25 cellular contexts compared by ENCODE assay signal in the genomic region with DNA sequence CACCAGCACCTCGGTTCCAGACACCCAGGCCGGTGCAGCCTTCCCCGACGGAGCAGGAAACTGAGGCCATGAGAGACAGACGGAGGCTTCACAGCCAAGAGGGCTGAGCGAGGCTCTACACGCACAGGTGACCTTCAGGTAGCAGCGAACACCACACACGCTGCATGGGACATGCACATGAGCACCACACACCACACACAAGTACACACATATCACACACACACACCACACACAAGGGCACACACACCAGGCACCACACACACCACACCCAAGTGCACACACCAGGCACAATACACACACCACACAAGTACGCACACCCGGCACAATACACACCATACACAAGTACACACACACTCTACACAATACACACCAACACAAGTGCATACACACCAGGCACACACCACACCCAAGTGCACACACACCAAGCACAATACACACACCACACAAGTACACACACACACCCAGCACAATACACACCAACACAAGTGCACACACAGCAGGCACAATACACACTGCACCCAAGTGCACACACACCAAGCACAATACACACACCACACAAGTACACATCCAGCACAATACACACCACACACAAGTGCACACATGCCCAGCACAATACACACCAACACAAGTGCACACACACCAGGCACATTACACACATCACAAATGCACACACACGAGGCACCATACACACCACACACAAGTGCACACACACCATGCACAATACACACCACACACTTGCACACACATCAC. TPM values are rescaled to one million over a fixed set of nuclear protein-coding genes. Genes with fewer than 3 reads are reported as not detected.
"Had no signal": no experiment of that assay in that cellular context is flagged by ENCODE, and none has a peak within 500 bp of the region (broad histone marks: within the 10 kb centered on the region; RNA-seq: fewer than 3 reads in every experiment).

No MANE protein-coding gene starts in this region.

- H3K27ac Mint-ChIP-seq: activated CD4-positive, alpha-beta memory T cell treated with anti-CD3 and anti-CD28 coated beads, Interleukin-2, amount 10 ng/mL, durations not matched to agents 7 days and 5 days; activated CD8-positive, alpha-beta memory T cell treated with anti-CD3 and anti-CD28 coated beads, Interleukin-2, amount 10 ng/mL, durations not matched to agents 7 days and 5 days; activated naive CD8-positive, alpha-beta T cell treated with anti-CD3 and anti-CD28 coated beads, Interleukin-2, amount 10 ng/mL, durations not matched to agents 7 days and 5 days; activated T-helper 17 cell treated with anti-CD3 and anti-CD28 coated beads, Interleukin-2, amount 50 U/mL, for 72 hours; endodermal cell; stimulated activated naive B cell treated with anti-CD40 and anti-IgM and Interleukin-4, amounts not matched to agents 10 μg/mL and 1 μg/mL and 100 μg/mL, for 72 hours; T-cell had no signal

- H3K27me3 Mint-ChIP-seq: activated CD4-positive, alpha-beta memory T cell treated with anti-CD3 and anti-CD28 coated beads, Interleukin-2, amount 10 ng/mL, durations not matched to agents 7 days and 5 days; activated CD8-positive, alpha-beta memory T cell treated with anti-CD3 and anti-CD28 coated beads, Interleukin-2, amount 10 ng/mL, durations not matched to agents 7 days and 5 days; activated naive CD8-positive, alpha-beta T cell treated with anti-CD3 and anti-CD28 coated beads, Interleukin-2, amount 10 ng/mL, durations not matched to agents 7 days and 5 days; activated T-helper 17 cell treated with anti-CD3 and anti-CD28 coated beads, Interleukin-2, amount 50 U/mL, for 72 hours; brain; central memory CD8-positive, alpha-beta T cell; T-cell had no signal

- H3K27ac ChIP-seq: colonic mucosa, foreskin keratinocyte, left lung, ovary, psoas muscle had no signal

- H3K9me3 ChIP-seq: colonic mucosa, left lung, ovary, psoas muscle had no signal

- H3K36me3 ChIP-seq: colonic mucosa, left lung, ovary had no signal

- H3K4me3 Mint-ChIP-seq: activated CD4-positive, alpha-beta memory T cell treated with anti-CD3 and anti-CD28 coated beads, Interleukin-2, amount 10 ng/mL, durations not matched to agents 7 days and 5 days; activated CD8-positive, alpha-beta memory T cell treated with anti-CD3 and anti-CD28 coated beads, Interleukin-2, amount 10 ng/mL, durations not matched to agents 7 days and 5 days; activated naive CD8-positive, alpha-beta T cell treated with anti-CD3 and anti-CD28 coated beads, Interleukin-2, amount 10 ng/mL, durations not matched to agents 7 days and 5 days; activated T-helper 17 cell treated with anti-CD3 and anti-CD28 coated beads, Interleukin-2, amount 50 U/mL, for 72 hours; central memory CD8-positive, alpha-beta T cell; endodermal cell; neural crest cell; stimulated activated naive B cell treated with anti-CD40 and anti-IgM and Interleukin-4, amounts not matched to agents 10 μg/mL and 1 μg/mL and 100 μg/mL, for 72 hours; T-cell had no signal

- H3K27me3 ChIP-seq: colonic mucosa, foreskin keratinocyte, left lung, ovary had no signal

- H3K4me1 Mint-ChIP-seq: activated T-helper 17 cell treated with anti-CD3 and anti-CD28 coated beads, Interleukin-2, amount 50 U/mL, for 72 hours; brain; central memory CD8-positive, alpha-beta T cell; endodermal cell had no signal

- FAIRE-seq: keratinocyte had no signal

- H3K4me1 ChIP-seq: colonic mucosa, foreskin keratinocyte, left lung, psoas muscle had no signal

- ATAC-seq: activated CD8-positive, alpha-beta memory T cell treated with anti-CD3 and anti-CD28 coated beads, Interleukin-2, amount 10 ng/mL, durations not matched to agents 7 days and 5 days; activated T-helper 17 cell treated with anti-CD3 and anti-CD28 coated beads, Interleukin-2, amount 50 U/mL, for 72 hours; foreskin keratinocyte; left lung; psoas muscle; right cardiac atrium; stimulated activated naive B cell treated with anti-CD40 and anti-IgM and Interleukin-4, amounts not matched to agents 10 μg/mL and 1 μg/mL and 100 μg/mL, for 72 hours; T-cell had no signal

- DNase-seq: activated CD4-positive, alpha-beta memory T cell treated with anti-CD3 and anti-CD28 coated beads, Interleukin-2, amount 10 ng/mL, durations not matched to agents 7 days and 5 days; activated CD4-positive, alpha-beta T cell treated with anti-CD3 and anti-CD28 coated beads for 48 hours; activated CD4-positive, CD25-positive, alpha-beta regulatory T cell; activated CD8-positive, alpha-beta memory T cell treated with anti-CD3 and anti-CD28 coated beads, Interleukin-2, amount 10 ng/mL, durations not matched to agents 7 days and 5 days; activated naive CD4-positive, alpha-beta T cell treated with Interleukin-2 at 50 U/mL for 16 hours; activated naive CD8-positive, alpha-beta T cell treated with anti-CD3 and anti-CD28 coated beads, Interleukin-2, amount 10 ng/mL, durations not matched to agents 7 days and 5 days; amygdala; colonic mucosa; endodermal cell; foreskin keratinocyte; hypothalamus; naive B cell; stimulated activated CD4-positive, alpha-beta T cell treated with anti-CD3 and anti-CD28 coated beads, Interleukin-4, amount 100 ng/mL, for 4 hours; stimulated activated naive B cell treated with anti-CD40 and anti-IgM and Interleukin-4, amounts not matched to agents 10 μg/mL and 1 μg/mL and 100 μg/mL, for 72 hours; T-cell had no signal

- H3K9me3 Mint-ChIP-seq: activated T-helper 17 cell treated with anti-CD3 and anti-CD28 coated beads, Interleukin-2, amount 50 U/mL, for 72 hours; central memory CD8-positive, alpha-beta T cell; endodermal cell; neural crest cell; stimulated activated naive B cell treated with anti-CD40 and anti-IgM and Interleukin-4, amounts not matched to agents 10 μg/mL and 1 μg/mL and 100 μg/mL, for 72 hours; T-cell had no signal

- H3K4me2 ChIP-seq: smooth muscle cell had no signal

- H3K36me3 Mint-ChIP-seq: activated CD8-positive, alpha-beta memory T cell treated with anti-CD3 and anti-CD28 coated beads, Interleukin-2, amount 10 ng/mL, durations not matched to agents 7 days and 5 days; activated naive CD8-positive, alpha-beta T cell treated with anti-CD3 and anti-CD28 coated beads, Interleukin-2, amount 10 ng/mL, durations not matched to agents 7 days and 5 days; brain; naive B cell; stimulated activated naive B cell treated with anti-CD40 and anti-IgM and Interleukin-4, amounts not matched to agents 10 μg/mL and 1 μg/mL and 100 μg/mL, for 72 hours; T-cell had no signal

- H3K4me3 ChIP-seq: colonic mucosa, left lung, ovary, psoas muscle, smooth muscle cell had no signal

RNA-seq across cellular contexts. Expression of a gene that starts 33.4 kb away (rescaled TPM):
- polyA plus RNA-seq: keratinocyte had no signal
